27 cellular contexts compared by ENCODE assay signal in genomic region chr12:83933615-83934014, GRCh38.
"Had no signal": no experiment of that assay in that cellular context is flagged by ENCODE, and none has a peak within 500 bp of the region (broad histone marks: within the 10 kb centered on the region; RNA-seq: fewer than 3 reads in every experiment).

No MANE protein-coding gene starts in this region.

- H3K36me3 ChIP-seq: colonic mucosa, esophagus muscularis mucosa, esophagus squamous epithelium, gastrocnemius medialis, gastroesophageal sphincter, heart left ventricle, heart right ventricle had no signal

- H3K9me3 ChIP-seq: colonic mucosa, esophagus muscularis mucosa, esophagus squamous epithelium, gastrocnemius medialis, gastroesophageal sphincter had no signal

- H3K4me3 ChIP-seq: colonic mucosa, coronary artery, dorsolateral prefrontal cortex, esophagus muscularis mucosa, esophagus squamous epithelium, gastrocnemius medialis, gastroesophageal sphincter, heart left ventricle, heart right ventricle had no signal

- H3K4me1 ChIP-seq: colonic mucosa, esophagus muscularis mucosa, esophagus squamous epithelium, foreskin keratinocyte, gastrocnemius medialis, gastroesophageal sphincter, heart left ventricle, heart right ventricle had no signal

- ATAC-seq: effector memory CD8-positive, alpha-beta T cell; esophagus mucosa; foreskin keratinocyte; gastrocnemius medialis; gastroesophageal sphincter; heart left ventricle; heart right ventricle had no signal

- DNase-seq: colonic mucosa; cortex of kidney; dermis blood vessel endothelial cell; dorsolateral prefrontal cortex; effector CD4-positive, alpha-beta T cell; effector CD8-positive, alpha-beta T cell; effector memory CD4-positive, alpha-beta T cell; effector memory CD8-positive, alpha-beta T cell; endodermal cell; erythroblast; esophagus squamous epithelium; foreskin keratinocyte; foreskin melanocyte; gastrocnemius medialis; glutamatergic neuron; head of caudate nucleus; heart left ventricle; heart right ventricle had no signal

- H3K27me3 ChIP-seq: colonic mucosa, dorsolateral prefrontal cortex, esophagus muscularis mucosa, esophagus squamous epithelium, foreskin keratinocyte, gastrocnemius medialis, gastroesophageal sphincter, heart left ventricle, heart right ventricle had no signal

- H3K27ac ChIP-seq: colonic mucosa, coronary artery, dorsolateral prefrontal cortex, epithelial cell of prostate, esophagus muscularis mucosa, esophagus squamous epithelium, foreskin keratinocyte, gastrocnemius medialis, gastroesophageal sphincter, heart left ventricle, heart right ventricle had no signal

- FAIRE-seq: colon, endometrium, endothelial cell of umbilical vein, frontal cortex had no signal
